Comparison of ENCODE assay signal across 1 cellular context in the genomic region with DNA sequence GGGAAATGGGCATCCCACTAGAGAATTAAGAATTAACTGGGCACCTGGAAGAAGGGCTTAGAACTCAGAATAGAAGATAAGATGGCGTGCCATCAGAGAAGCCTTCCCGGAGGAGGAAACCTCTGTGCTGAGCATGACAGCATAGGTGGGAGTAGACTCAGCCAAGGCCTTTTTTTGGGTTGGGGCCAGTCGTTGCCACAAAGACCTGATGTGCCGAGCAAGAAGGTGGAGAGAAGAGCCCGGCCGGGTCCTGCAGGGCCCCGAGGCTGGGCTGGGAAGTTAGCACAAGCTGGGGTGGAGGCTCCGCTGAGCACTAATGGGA.
TF ChIP-seq lines count a peak whose summit lies in the region.

No MANE protein-coding gene starts in this region.

TF ChIP-seq in A549, 52 proteins besides CTCF, POLR2A, EP300 and RAD21 (continued from another document):
- TF ChIP-seq, protein P1, sequence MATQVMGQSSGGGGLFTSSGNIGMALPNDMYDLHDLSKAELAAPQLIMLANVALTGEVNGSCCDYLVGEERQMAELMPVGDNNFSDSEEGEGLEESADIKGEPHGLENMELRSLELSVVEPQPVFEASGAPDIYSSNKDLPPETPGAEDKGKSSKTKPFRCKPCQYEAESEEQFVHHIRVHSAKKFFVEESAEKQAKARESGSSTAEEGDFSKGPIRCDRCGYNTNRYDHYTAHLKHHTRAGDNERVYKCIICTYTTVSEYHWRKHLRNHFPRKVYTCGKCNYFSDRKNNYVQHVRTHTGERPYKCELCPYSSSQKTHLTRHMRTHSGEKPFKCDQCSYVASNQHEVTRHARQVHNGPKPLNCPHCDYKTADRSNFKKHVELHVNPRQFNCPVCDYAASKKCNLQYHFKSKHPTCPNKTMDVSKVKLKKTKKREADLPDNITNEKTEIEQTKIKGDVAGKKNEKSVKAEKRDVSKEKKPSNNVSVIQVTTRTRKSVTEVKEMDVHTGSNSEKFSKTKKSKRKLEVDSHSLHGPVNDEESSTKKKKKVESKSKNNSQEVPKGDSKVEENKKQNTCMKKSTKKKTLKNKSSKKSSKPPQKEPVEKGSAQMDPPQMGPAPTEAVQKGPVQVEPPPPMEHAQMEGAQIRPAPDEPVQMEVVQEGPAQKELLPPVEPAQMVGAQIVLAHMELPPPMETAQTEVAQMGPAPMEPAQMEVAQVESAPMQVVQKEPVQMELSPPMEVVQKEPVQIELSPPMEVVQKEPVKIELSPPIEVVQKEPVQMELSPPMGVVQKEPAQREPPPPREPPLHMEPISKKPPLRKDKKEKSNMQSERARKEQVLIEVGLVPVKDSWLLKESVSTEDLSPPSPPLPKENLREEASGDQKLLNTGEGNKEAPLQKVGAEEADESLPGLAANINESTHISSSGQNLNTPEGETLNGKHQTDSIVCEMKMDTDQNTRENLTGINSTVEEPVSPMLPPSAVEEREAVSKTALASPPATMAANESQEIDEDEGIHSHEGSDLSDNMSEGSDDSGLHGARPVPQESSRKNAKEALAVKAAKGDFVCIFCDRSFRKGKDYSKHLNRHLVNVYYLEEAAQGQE (IDR thresholded peaks at IDR 0.05) = no peak
TF ChIP-seq in A549: peak in this region for 1.
